ENCODE assay signal across 1 cellular context in the genomic region with DNA sequence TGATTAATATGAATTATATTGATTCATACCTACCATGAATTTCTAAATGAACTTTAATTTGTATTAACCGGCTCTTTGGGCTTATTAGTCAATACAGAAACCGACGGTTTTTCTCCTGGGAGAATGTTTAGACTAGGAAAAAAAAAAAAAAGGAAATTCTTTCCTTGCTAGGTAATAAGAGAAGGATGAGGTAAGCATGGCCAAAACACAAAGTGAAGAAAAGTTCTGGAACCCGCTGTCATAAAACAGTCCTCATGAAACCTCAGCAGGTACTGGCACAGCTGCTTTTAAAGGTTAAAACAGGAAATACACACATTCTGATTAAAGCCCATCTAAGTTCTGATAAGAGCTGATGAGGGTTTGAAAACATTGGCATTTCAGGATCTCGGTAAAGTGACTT.
TF ChIP-seq lines count a peak whose summit lies in the region.

No MANE protein-coding gene starts in this region.

TF ChIP-seq in IMR-90, 13 proteins besides CTCF, POLR2A, EP300 and RAD21:
- TF ChIP-seq, protein P1, sequence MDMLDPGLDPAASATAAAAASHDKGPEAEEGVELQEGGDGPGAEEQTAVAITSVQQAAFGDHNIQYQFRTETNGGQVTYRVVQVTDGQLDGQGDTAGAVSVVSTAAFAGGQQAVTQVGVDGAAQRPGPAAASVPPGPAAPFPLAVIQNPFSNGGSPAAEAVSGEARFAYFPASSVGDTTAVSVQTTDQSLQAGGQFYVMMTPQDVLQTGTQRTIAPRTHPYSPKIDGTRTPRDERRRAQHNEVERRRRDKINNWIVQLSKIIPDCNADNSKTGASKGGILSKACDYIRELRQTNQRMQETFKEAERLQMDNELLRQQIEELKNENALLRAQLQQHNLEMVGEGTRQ (IDR thresholded peaks at IDR 0.05; ENCODE audit: low read depth, low read length), result no peak
- TF ChIP-seq MAFK (IDR thresholded peaks at IDR 0.05; ENCODE audit: low read depth, low read length), result no peak
- TF ChIP-seq MXI1 (IDR thresholded peaks at IDR 0.05; ENCODE audit: borderline replicate concordance, low read depth, low read length), result no peak
- TF ChIP-seq NFE2L2 (IDR thresholded peaks at IDR 0.05; ENCODE audit: low read depth, low read length), result no peak
- no peak for TF ChIP-seq FOS (IDR thresholded peaks at IDR 0.05; ENCODE audit: low read depth, low read length)
- TF ChIP-seq MAZ (IDR thresholded peaks at IDR 0.05; ENCODE audit: borderline replicate concordance, low read depth, low read length), result no peak
- no peak for TF ChIP-seq CHD1 (IDR thresholded peaks at IDR 0.05; ENCODE audit: low read depth, low read length)
- TF ChIP-seq BHLHE40 (IDR thresholded peaks at IDR 0.05; ENCODE audit: low read depth, low read length), result no peak
- no peak for TF ChIP-seq CEBPB (IDR thresholded peaks at IDR 0.05; ENCODE audit: low read depth, low read length)
- TF ChIP-seq RCOR1 (IDR thresholded peaks at IDR 0.05; ENCODE audit: insufficient replicate concordance, low read length), result no peak
- no peak for TF ChIP-seq SMC3 (IDR thresholded peaks at IDR 0.05; ENCODE audit: low read depth, low read length)
- TF ChIP-seq RFX5 (IDR thresholded peaks at IDR 0.05; ENCODE audit: low read depth, low read length), result no peak
- TF ChIP-seq, protein P2, sequence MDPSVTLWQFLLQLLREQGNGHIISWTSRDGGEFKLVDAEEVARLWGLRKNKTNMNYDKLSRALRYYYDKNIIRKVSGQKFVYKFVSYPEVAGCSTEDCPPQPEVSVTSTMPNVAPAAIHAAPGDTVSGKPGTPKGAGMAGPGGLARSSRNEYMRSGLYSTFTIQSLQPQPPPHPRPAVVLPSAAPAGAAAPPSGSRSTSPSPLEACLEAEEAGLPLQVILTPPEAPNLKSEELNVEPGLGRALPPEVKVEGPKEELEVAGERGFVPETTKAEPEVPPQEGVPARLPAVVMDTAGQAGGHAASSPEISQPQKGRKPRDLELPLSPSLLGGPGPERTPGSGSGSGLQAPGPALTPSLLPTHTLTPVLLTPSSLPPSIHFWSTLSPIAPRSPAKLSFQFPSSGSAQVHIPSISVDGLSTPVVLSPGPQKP (IDR thresholded peaks at IDR 0.05; ENCODE audit: borderline replicate concordance, low read depth, low read length), result no peak
